Comparison of ENCODE assay signal across 8 cellular contexts in the genomic region with DNA sequence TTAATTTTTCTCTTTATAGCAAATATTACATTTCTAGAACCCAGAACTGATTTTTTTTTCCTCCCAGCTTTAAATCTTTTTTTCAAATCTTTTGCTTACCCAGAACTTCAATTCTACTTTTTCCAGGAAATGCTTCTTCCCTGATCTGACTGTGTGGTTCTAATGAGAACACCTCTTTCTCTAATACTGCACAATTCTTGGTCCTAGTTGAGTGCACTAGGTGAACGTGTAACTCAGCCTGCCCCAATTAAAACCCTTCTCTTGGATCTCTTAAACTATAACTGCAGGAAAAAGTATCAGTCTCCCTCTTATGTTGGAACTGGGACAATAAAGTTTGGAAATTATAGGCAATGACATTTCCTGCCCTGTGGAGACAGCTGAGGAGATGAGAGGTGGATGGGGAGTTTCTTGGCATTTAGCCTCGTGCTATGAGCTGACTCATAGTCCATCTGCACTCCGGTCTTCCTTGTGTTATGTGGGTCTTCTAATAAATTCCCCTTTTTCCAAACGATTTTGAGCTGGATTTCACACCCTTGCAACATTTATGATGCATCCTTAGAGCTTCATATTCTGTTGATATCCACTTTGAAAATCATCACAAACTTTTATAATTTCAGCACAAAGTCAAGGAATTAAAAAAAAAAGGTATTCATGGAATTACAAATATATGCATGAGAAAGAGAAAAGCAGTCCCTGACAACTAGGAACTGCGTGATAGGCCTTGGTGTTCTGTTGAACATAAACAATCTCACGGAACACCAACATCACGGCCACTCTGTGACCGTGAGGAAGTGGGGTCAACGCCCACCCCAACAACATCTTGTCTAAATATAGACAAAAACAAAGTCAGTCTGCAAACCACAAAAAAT. TPM values are rescaled to one million over a fixed set of nuclear protein-coding genes. Genes with fewer than 3 reads are reported as not detected.
DNase-seq lines count a peak whose midpoint lies in the region; ATAC-seq, FAIRE-seq and TF ChIP-seq lines count a peak whose summit lies in the region.

No MANE protein-coding gene starts in this region.

- H3K27ac ChIP-seq in brain microvascular endothelial cell: peak overlapping the region; percentile 75
- H3K27ac ChIP-seq in left lung: peak overlapping the region; percentile 8 to 20

- TF ChIP-seq CTCF in brain microvascular endothelial cell (IDR thresholded peaks at IDR 0.05; ENCODE audit: low read depth, low read length, missing control alignments) (no peak), left lung (IDR thresholded peaks at IDR 0.05) (no peak)

- ATAC-seq in left lung (peak; percentile 80), HG03108 (IDR thresholded peaks at IDR 0.05; ENCODE audit: unreplicated experiment) (no peak), HG02610 (IDR thresholded peaks at IDR 0.05; ENCODE audit: unreplicated experiment) (no peak)

- intact Hi-C loops in left lung (cut with DNase I): no loop called here

- no peak for FAIRE-seq in HTR-8/SVneo (lab: Jason Lieb, UNC)
- FAIRE-seq in frontal cortex (lab: Jason Lieb, UNC): no peak

- peaks cover 5 to 15% of the 10 kb centered on the region in 2 donors for H3K4me1 ChIP-seq in left lung

- H3K27me3 ChIP-seq in brain microvascular endothelial cell (replicated peaks) (no peaks in the 10 kb centered on the region), left lung (no peaks in the 10 kb centered on the region)

- H3K36me3 ChIP-seq in brain microvascular endothelial cell (replicated peaks) (no peaks in the 10 kb centered on the region), left lung (no peaks in the 10 kb centered on the region)

- in situ Hi-C loops in brain microvascular endothelial cell (cut with HindIII; ENCODE audit: low pct_ligation_motif_present, low sequenced_read_pairs): no loop called here

- no peak overlapping the region for H3K4me3 ChIP-seq in brain microvascular endothelial cell (ENCODE audit: low read depth, low read length)
- no peak overlapping the region for H3K4me3 ChIP-seq in left lung

- H3K9me3 ChIP-seq in left lung: no peaks in the 10 kb centered on the region

- DNase-seq in AG08395 (ENCODE audit: low spot score) (peak; percentile 86), HTR-8/SVneo (ENCODE audit: insufficient read length, low spot score) (peak; percentile 75), brain microvascular endothelial cell (peak; percentile 90), left lung (no peak), AML-193 (lab: John Stamatoyannopoulos, UW) (no peak), frontal cortex (ENCODE audit: low spot score in 2 of 2) (no peak)

RNA-seq across cellular contexts. Expression of gene BRMS1L, which starts 52.4 kb away (rescaled TPM):
- total RNA-seq in left lung: 1 to 10 TPM; 7.1 to 7.5 TPM
- 17.9 TPM for total RNA-seq in frontal cortex

Comparison
In these comparisons a context has a peak if more than half of its experiments do, and no peak if none do; other contexts are left out.
1. DNase-seq: peak in AG08395 (single experiment), HTR-8/SVneo (single experiment) and brain microvascular endothelial cell (single experiment); none in left lung (0 of 2), AML-193 (0 of 2) and frontal cortex (0 of 2).